Comparison of ENCODE assay signal across 25 cellular contexts in the genomic region with DNA sequence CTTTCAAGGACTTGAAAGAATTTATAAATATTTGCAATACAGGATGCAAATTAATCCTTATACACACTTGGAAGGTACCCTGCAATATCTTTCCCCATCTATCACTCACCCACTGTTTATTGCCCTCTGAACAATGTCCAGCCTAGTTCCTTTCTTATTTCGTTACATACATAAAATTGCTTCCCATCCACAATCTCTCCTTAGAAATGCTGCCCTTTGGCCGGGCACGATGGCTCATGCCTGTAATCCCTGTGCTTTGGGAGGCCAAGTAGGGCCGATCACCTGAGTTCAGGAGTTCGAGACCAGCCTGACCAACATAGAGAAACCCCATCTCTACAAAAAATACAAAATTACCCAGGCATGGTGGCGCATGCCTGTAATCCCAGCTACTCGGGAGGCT. TPM values are rescaled to one million over a fixed set of nuclear protein-coding genes. Genes with fewer than 3 reads are reported as not detected.
DNase-seq lines count a peak whose midpoint lies in the region; ATAC-seq and TF ChIP-seq lines count a peak whose summit lies in the region.
"Had no signal": no experiment of that assay in that cellular context is flagged by ENCODE, and none has a peak within 500 bp of the region (broad histone marks: within the 10 kb centered on the region; RNA-seq: fewer than 3 reads in every experiment).

No MANE protein-coding gene starts in this region.

- TF ChIP-seq CTCF in HFFc6 (IDR thresholded peaks at IDR 0.05) (no peak), Peyer's patch (IDR thresholded peaks at IDR 0.05) (no peak), glutamatergic neuron (IDR thresholded peaks at IDR 0.05; ENCODE audit: partially characterized antibody, unreplicated experiment) (no peak), mucosa of descending colon (IDR thresholded peaks at IDR 0.05) (no peak)

- H3K27me3 Mint-ChIP-seq in HFFc6 (ENCODE audit: insufficient read depth) (peaks cover 2% of the 10 kb centered on the region), glutamatergic neuron (ENCODE audit: unreplicated experiment) (no peaks in the 10 kb centered on the region)
- peaks cover 23% of the 10 kb centered on the region for H3K27me3 Mint-ChIP-seq in activated CD8-positive, alpha-beta T cell treated with anti-CD3 and anti-CD28 coated beads, Interleukin-2, amount 10 ng/mL, durations not matched to agents 7 days and 5 days (ENCODE audit: low read depth)
- peaks cover 48% of the 10 kb centered on the region for H3K27me3 Mint-ChIP-seq in stimulated activated naive CD8-positive, alpha-beta T cell treated with anti-CD3 and anti-CD28 coated beads, Interleukin-15, amount 100 ng/mL, for 72 hours

- H3K4me3 ChIP-seq in Peyer's patch = no peak overlapping the region
- no peak overlapping the region for H3K4me3 ChIP-seq in mucosa of descending colon
- H3K4me3 ChIP-seq: A549; BLaER1 treated with 17β-estradiol and CSF1 and Interleukin-3, amounts not matched to agents 10 nM and 100 nM; GM12878; GM23338 had no signal

- no peaks in the 10 kb centered on the region for H3K4me1 ChIP-seq in Peyer's patch
- no peaks in the 10 kb centered on the region for H3K4me1 ChIP-seq in mucosa of descending colon (ENCODE audit: low read depth)
- H3K4me1 ChIP-seq: BE2C; BLaER1 treated with 17β-estradiol and CSF1 and Interleukin-3, amounts not matched to agents 10 nM and 100 nM had no signal

- H3K36me3 Mint-ChIP-seq in HFFc6 (ENCODE audit: low read depth) = peaks cover 9% of the 10 kb centered on the region
- no peaks in the 10 kb centered on the region for H3K36me3 Mint-ChIP-seq in glutamatergic neuron (ENCODE audit: unreplicated experiment)
- no peaks in the 10 kb centered on the region for H3K36me3 Mint-ChIP-seq in activated CD8-positive, alpha-beta T cell treated with anti-CD3 and anti-CD28 coated beads, Interleukin-2, amount 10 ng/mL, durations not matched to agents 7 days and 5 days (ENCODE audit: low read depth)
- H3K36me3 Mint-ChIP-seq: CD14-positive monocyte; CD8-positive, alpha-beta memory T cell had no signal

- POLR2A ChIA-PET in activated CD8-positive, alpha-beta T cell treated with anti-CD3 and anti-CD28 coated beads, Interleukin-2, amount 10 ng/mL, durations not matched to agents 7 days and 5 days (lab: Charles Lee) = no interaction called here

- H3K4me3 Mint-ChIP-seq in HFFc6 (no peak overlapping the region), glutamatergic neuron (ENCODE audit: unreplicated experiment) (no peak overlapping the region)
- H3K4me3 Mint-ChIP-seq in activated CD8-positive, alpha-beta T cell treated with anti-CD3 and anti-CD28 coated beads, Interleukin-2, amount 10 ng/mL, durations not matched to agents 7 days and 5 days = no peak overlapping the region
- H3K4me3 Mint-ChIP-seq in stimulated activated naive CD8-positive, alpha-beta T cell treated with anti-CD3 and anti-CD28 coated beads, Interleukin-15, amount 100 ng/mL, for 72 hours = no peak overlapping the region
- H3K4me3 Mint-ChIP-seq: CD14-positive monocyte; CD4-positive, alpha-beta T cell; GM23338; H9 had no signal

- TF ChIP-seq POLR2A in Peyer's patch (IDR thresholded peaks at IDR 0.05) = no peak

- H3K4me1 Mint-ChIP-seq in HFFc6 (ENCODE audit: low read depth) = peaks cover 97% of the 10 kb centered on the region
- peaks cover 9% of the 10 kb centered on the region for H3K4me1 Mint-ChIP-seq in glutamatergic neuron (ENCODE audit: low read depth, unreplicated experiment)
- peaks cover 14% of the 10 kb centered on the region for H3K4me1 Mint-ChIP-seq in activated CD8-positive, alpha-beta T cell treated with anti-CD3 and anti-CD28 coated beads, Interleukin-2, amount 10 ng/mL, durations not matched to agents 7 days and 5 days (ENCODE audit: low read depth)
- H3K4me1 Mint-ChIP-seq in stimulated activated naive CD8-positive, alpha-beta T cell treated with anti-CD3 and anti-CD28 coated beads, Interleukin-15, amount 100 ng/mL, for 72 hours = peaks cover 42% of the 10 kb centered on the region
- H3K4me1 Mint-ChIP-seq: CD14-positive monocyte; CD8-positive, alpha-beta memory T cell had no signal

- H3K36me3 ChIP-seq in Peyer's patch (no peaks in the 10 kb centered on the region), mucosa of descending colon (ENCODE audit: low read depth) (no peaks in the 10 kb centered on the region)
- H3K36me3 ChIP-seq: BE2C; BLaER1 treated with 17β-estradiol and CSF1 and Interleukin-3, amounts not matched to agents 10 nM and 100 nM had no signal

- CTCF ChIA-PET in activated CD8-positive, alpha-beta T cell treated with anti-CD3 and anti-CD28 coated beads, Interleukin-2, amount 10 ng/mL, durations not matched to agents 7 days and 5 days (lab: Charles Lee) = interaction anchor here (1.9 kb wide), 1 partner anchor 38 kb away, joined by 4 read pairs; no protein-coding TSS in a partner anchor

- H3K9me3 Mint-ChIP-seq in HFFc6 (no peaks in the 10 kb centered on the region), glutamatergic neuron (ENCODE audit: unreplicated experiment) (no peaks in the 10 kb centered on the region)
- no peaks in the 10 kb centered on the region for H3K9me3 Mint-ChIP-seq in activated CD8-positive, alpha-beta T cell treated with anti-CD3 and anti-CD28 coated beads, Interleukin-2, amount 10 ng/mL, durations not matched to agents 7 days and 5 days (ENCODE audit: insufficient read depth)
- no peaks in the 10 kb centered on the region for H3K9me3 Mint-ChIP-seq in stimulated activated naive CD8-positive, alpha-beta T cell treated with anti-CD3 and anti-CD28 coated beads, Interleukin-15, amount 100 ng/mL, for 72 hours
- H3K9me3 Mint-ChIP-seq: CD4-positive, alpha-beta T cell; GM23338; H9 had no signal

- no peaks in the 10 kb centered on the region for H3K9me3 ChIP-seq in Peyer's patch
- no peaks in the 10 kb centered on the region for H3K9me3 ChIP-seq in mucosa of descending colon
- H3K9me3 ChIP-seq: A549; BE2C; BLaER1 treated with 17β-estradiol and CSF1 and Interleukin-3, amounts not matched to agents 10 nM and 100 nM had no signal

- DNase-seq in HFFc6 = no peak
- DNase-seq in Peyer's patch = peak in 2 of 3 donors; percentile 61 to 77
- no peak for DNase-seq in glutamatergic neuron
- peak in 1 of 3 donors; percentile 17 for DNase-seq in mucosa of descending colon
- DNase-seq in UCSD-AML1 (lab: John Stamatoyannopoulos, UW; ENCODE audit: unreplicated experiment) = no peak
- no peak for DNase-seq in activated CD8-positive, alpha-beta T cell treated with anti-CD3 and anti-CD28 coated beads, Interleukin-2, amount 10 ng/mL, durations not matched to agents 7 days and 5 days
- no peak for DNase-seq in stimulated activated naive CD8-positive, alpha-beta T cell treated with anti-CD3 and anti-CD28 coated beads, Interleukin-15, amount 100 ng/mL, for 72 hours
- DNase-seq: 8988T; ACHN; AML-193; BE2C; CD4-positive, alpha-beta T cell; CD8-positive, alpha-beta memory T cell; DMS 273 treated with DMSO at 0.1 percent for 48 hours; DMS79; EL; GDM1; H9 had no signal

- peak overlapping the region; percentile 6; the same call in 1 of the 2 replicates for H3K27ac Mint-ChIP-seq in HFFc6
- peak overlapping the region; percentile 31 for H3K27ac Mint-ChIP-seq in glutamatergic neuron (ENCODE audit: unreplicated experiment)
- no peak overlapping the region for H3K27ac Mint-ChIP-seq in activated CD8-positive, alpha-beta T cell treated with anti-CD3 and anti-CD28 coated beads, Interleukin-2, amount 10 ng/mL, durations not matched to agents 7 days and 5 days
- no peak overlapping the region for H3K27ac Mint-ChIP-seq in stimulated activated naive CD8-positive, alpha-beta T cell treated with anti-CD3 and anti-CD28 coated beads, Interleukin-15, amount 100 ng/mL, for 72 hours
- H3K27ac Mint-ChIP-seq: CD14-positive monocyte; CD4-positive, alpha-beta T cell; CD8-positive, alpha-beta memory T cell; GM23338 had no signal

- ATAC-seq in mucosa of descending colon = peak; percentile 78
- no peak for ATAC-seq in GM19351 (IDR thresholded peaks at IDR 0.05; ENCODE audit: unreplicated experiment)
- no peak for ATAC-seq in activated CD8-positive, alpha-beta T cell treated with anti-CD3 and anti-CD28 coated beads, Interleukin-2, amount 10 ng/mL, durations not matched to agents 7 days and 5 days
- ATAC-seq in stimulated activated naive CD8-positive, alpha-beta T cell treated with anti-CD3 and anti-CD28 coated beads, Interleukin-15, amount 100 ng/mL, for 72 hours = no peak
- ATAC-seq: A549, GM12878, GM23338, HCT116 had no signal

- no peak overlapping the region for H3K27ac ChIP-seq in Peyer's patch
- H3K27ac ChIP-seq: BLaER1 treated with 17β-estradiol and CSF1 and Interleukin-3, amounts not matched to agents 10 nM and 100 nM had no signal

- H3K27me3 ChIP-seq in Peyer's patch = no peaks in the 10 kb centered on the region
- H3K27me3 ChIP-seq: BE2C; BLaER1 treated with 17β-estradiol and CSF1 and Interleukin-3, amounts not matched to agents 10 nM and 100 nM had no signal

- intact Hi-C loops in mucosa of descending colon (cut with DNase I, micrococcal nuclease) = no loop called here

RNA-seq across cellular contexts. Expression of gene ATP8B1, which starts 41.2 kb away (rescaled TPM):
- 100 to 1,000 TPM in 3 of 6 experiments, 10 to 100 TPM in 3; 78.8 to 115 (median 94.6) TPM for total RNA-seq in HFFc6 (2021; fragmentation: NEBNext Ultra II Directional; extraction: Animal tissue kit (Norgen Biotek cat#: 25700))
- total RNA-seq in Peyer's patch = 100 to 1,000 TPM in 2 of 4 donors, 10 to 100 TPM in 2; 97.3 to 115 (median 103) TPM
- total RNA-seq in glutamatergic neuron (ENCODE audit: unreplicated experiment) = 0.07 TPM
- total RNA-seq in mucosa of descending colon = 100 to 1,000 TPM; 175 to 406 (median 316) TPM
- under 1 TPM in 1 of 2 experiments, not detected in 1; 0.16 TPM for total RNA-seq in activated CD8-positive, alpha-beta T cell treated with anti-CD3 and anti-CD28 coated beads, Interleukin-2, amount 10 ng/mL, durations not matched to agents 7 days and 5 days
- total RNA-seq: CD4-positive, alpha-beta T cell; CD8-positive, alpha-beta memory T cell had no signal

Comparison
In these comparisons a context has a peak if more than half of its experiments do, and no peak if none do; other contexts are left out.
1. DNase-seq: peak in Peyer's patch (2 of 3); none in HFFc6 (single experiment), glutamatergic neuron (single experiment), UCSD-AML1 (single experiment), activated CD8-positive, alpha-beta T cell treated with anti-CD3 and anti-CD28 coated beads, Interleukin-2, amount 10 ng/mL, durations not matched to agents 7 days and 5 days (single experiment) and stimulated activated naive CD8-positive, alpha-beta T cell treated with anti-CD3 and anti-CD28 coated beads, Interleukin-15, amount 100 ng/mL, for 72 hours (0 of 2).
2. H3K27ac Mint-ChIP-seq: peak in HFFc6 (single experiment) and glutamatergic neuron (single experiment); none in activated CD8-positive, alpha-beta T cell treated with anti-CD3 and anti-CD28 coated beads, Interleukin-2, amount 10 ng/mL, durations not matched to agents 7 days and 5 days (single experiment) and stimulated activated naive CD8-positive, alpha-beta T cell treated with anti-CD3 and anti-CD28 coated beads, Interleukin-15, amount 100 ng/mL, for 72 hours (0 of 2).
3. RNA of gene ATP8B1, which starts 41.2 kb away (total RNA-seq): 175 to 406 TPM in mucosa of descending colon, 97.3 to 115 TPM in Peyer's patch and 78.8 to 115 TPM in HFFc6; 0.16 TPM in activated CD8-positive, alpha-beta T cell treated with anti-CD3 and anti-CD28 coated beads, Interleukin-2, amount 10 ng/mL, durations not matched to agents 7 days and 5 days and 0.07 TPM in glutamatergic neuron (single experiment); every median in the first group is over 10 times any median in the second.